In the genomic region with DNA sequence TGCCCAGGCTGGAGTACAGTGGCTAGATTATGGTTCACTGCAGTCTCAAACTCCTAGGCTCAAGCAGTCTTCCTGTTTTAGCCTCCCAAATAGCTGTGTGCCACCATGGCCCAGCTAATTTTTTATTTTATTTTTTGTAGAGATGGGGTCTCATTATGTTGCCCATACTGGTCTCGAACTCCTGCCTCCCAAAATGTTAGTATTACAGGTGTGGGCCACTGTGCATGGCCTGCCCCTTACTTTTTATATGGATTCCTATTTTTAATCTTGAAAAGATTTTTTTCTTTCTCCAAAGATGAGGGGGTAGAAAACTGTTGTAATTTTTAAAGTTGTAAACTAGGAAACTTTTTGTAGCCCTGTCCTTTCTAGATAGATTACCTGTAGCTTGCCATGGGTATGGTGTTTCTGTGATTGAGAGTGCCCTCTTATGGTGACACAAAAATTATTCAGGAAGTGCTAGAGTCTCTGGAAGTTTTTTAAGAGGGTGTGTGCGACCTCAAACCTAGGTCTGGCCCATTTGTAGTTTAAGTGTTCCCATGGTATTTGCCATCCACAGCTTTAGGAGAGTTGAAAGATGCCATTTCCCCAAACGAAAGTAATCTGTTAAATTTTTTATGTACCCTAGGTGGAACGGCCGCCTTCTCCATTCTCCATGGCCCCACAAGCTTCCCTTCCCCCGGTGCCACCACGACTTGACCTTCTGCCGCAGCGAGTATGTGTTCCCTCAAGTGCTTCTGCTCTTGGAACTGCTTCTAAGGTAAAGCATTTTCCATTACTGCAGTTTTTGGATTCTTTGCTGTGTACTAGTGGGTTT, we compare ENCODE assay signal across 1 cellular context.
TF ChIP-seq lines count a peak whose summit lies in the region.

No MANE protein-coding gene starts in this region.

TF ChIP-seq in H1, 55 proteins besides CTCF, POLR2A, EP300 and RAD21:
- no peak for TF ChIP-seq POU5F1 (IDR thresholded peaks at IDR 0.05; ENCODE audit: low read depth, low read length)
- no peak for TF ChIP-seq GABPA (IDR thresholded peaks at IDR 0.05; ENCODE audit: borderline replicate concordance, insufficient read depth, low read length)
- TF ChIP-seq TEAD4 (IDR thresholded peaks at IDR 0.05; ENCODE audit: low read depth, low read length): no peak
- TF ChIP-seq CTBP2 (IDR thresholded peaks at IDR 0.05; ENCODE audit: borderline replicate concordance, insufficient read depth, insufficient read length, low read length): no peak
- TF ChIP-seq ATF2 (IDR thresholded peaks at IDR 0.05; ENCODE audit: low read length): no peak
- no peak for TF ChIP-seq RBBP5 (IDR thresholded peaks at IDR 0.05; ENCODE audit: borderline replicate concordance, low read depth, low read length)
- no peak for TF ChIP-seq CBX5 (IDR thresholded peaks at IDR 0.05; ENCODE audit: low read depth, low read length)
- TF ChIP-seq BACH1 (IDR thresholded peaks at IDR 0.05; ENCODE audit: low read length): no peak
- TF ChIP-seq EZH2 (IDR thresholded peaks at IDR 0.05; ENCODE audit: low read depth, low read length, severe bottlenecking): no peak
- TF ChIP-seq HDAC6 (IDR thresholded peaks at IDR 0.05; ENCODE audit: low read depth, low read length): no peak
- TF ChIP-seq HDAC2 (IDR thresholded peaks at IDR 0.05; ENCODE audit: borderline replicate concordance in 1 of 2, low read depth in 2 of 2, low read length in 2 of 2): no peak
- no peak for TF ChIP-seq CREB1 (IDR thresholded peaks at IDR 0.05)
- no peak for TF ChIP-seq TAF1 (IDR thresholded peaks at IDR 0.05; ENCODE audit: low read depth, low read length)
- no peak for TF ChIP-seq CHD2 (IDR thresholded peaks at IDR 0.05; ENCODE audit: low read length)
- no peak for TF ChIP-seq NANOG (IDR thresholded peaks at IDR 0.05; ENCODE audit: insufficient read depth, low read depth, low read length, poor library complexity, severe bottlenecking)
- no peak for TF ChIP-seq JUN (IDR thresholded peaks at IDR 0.05; ENCODE audit: low read depth, low read length)
- no peak for TF ChIP-seq SRF (IDR thresholded peaks at IDR 0.05; ENCODE audit: low read depth, low read length)
- TF ChIP-seq TBP (IDR thresholded peaks at IDR 0.05; ENCODE audit: low read depth, low read length): no peak
